In genomic region chr5:138933522-138934290, GRCh38 we compare ENCODE assay signal across 21 cellular contexts. TPM values are rescaled to one million over a fixed set of nuclear protein-coding genes. Genes with fewer than 3 reads are reported as not detected.
DNase-seq lines count a peak whose midpoint lies in the region; TF ChIP-seq lines count a peak whose summit lies in the region.
"Had no signal": no experiment of that assay in that cellular context is flagged by ENCODE, and none has a peak within 500 bp of the region (broad histone marks: within the 10 kb centered on the region; RNA-seq: fewer than 3 reads in every experiment).

No MANE protein-coding gene starts in this region.

- TF ChIP-seq CTCF in Calu3 (IDR thresholded peaks at IDR 0.05; ENCODE audit: unreplicated experiment): no peak
- no peak for TF ChIP-seq CTCF in chondrocyte (IDR thresholded peaks at IDR 0.05)
- TF ChIP-seq CTCF in osteocyte (IDR thresholded peaks at IDR 0.05): no peak
- TF ChIP-seq CTCF in breast epithelium (IDR thresholded peaks at IDR 0.05): no peak

- H3K27ac Mint-ChIP-seq in Calu3 (ENCODE audit: unreplicated experiment): no peak overlapping the region
- peak overlapping the region; percentile 51 for H3K27ac Mint-ChIP-seq in chondrocyte (ENCODE audit: unreplicated experiment)
- H3K27ac Mint-ChIP-seq in osteocyte (ENCODE audit: unreplicated experiment): peak overlapping the region; percentile 23

- intact Hi-C loops in Calu3 (cut with micrococcal nuclease; ENCODE audit: unreplicated experiment) (no loop called here), breast epithelium (cut with DNase I; ENCODE audit: low total_unique reads) (no loop called here)

- H3K4me1 Mint-ChIP-seq in Calu3 (ENCODE audit: low read depth, unreplicated experiment) (peaks cover 11% of the 10 kb centered on the region), chondrocyte (ENCODE audit: low read depth) (peaks cover 4% of the 10 kb centered on the region), osteocyte (ENCODE audit: unreplicated experiment) (peaks cover 2% of the 10 kb centered on the region)
- H3K4me1 Mint-ChIP-seq: CD4-positive, alpha-beta memory T cell had no signal

- peaks cover 18% of the 10 kb centered on the region for H3K36me3 ChIP-seq in breast epithelium

- DNase-seq in Calu3 (no peak), chondrocyte (ENCODE audit: low spot score) (peak; percentile 74), osteocyte (ENCODE audit: extremely low spot score, unreplicated experiment) (peak; percentile 64), NCI-H1436 (lab: John Stamatoyannopoulos, UW) (no peak), breast epithelium (ENCODE audit: low spot score in 2 of 2) (no peak)
- no peak for DNase-seq in stimulated activated CD4-positive, alpha-beta T cell treated with anti-CD3 and anti-CD28 coated beads, Interleukin-4, amount 100 ng/mL, for 1 hour
- DNase-seq: ACHN; Caco-2; CD4-positive, alpha-beta memory T cell; DND-41; GOT3; MV-4-11; NCI-H1105 treated with DMSO at 0.1 percent for 48 hours; NCI-H1694; NCI-H2081; NCI-H2171; NCI-H524 treated with DMSO at 0.1 percent for 48 hours; SHP77 treated with DMSO at 0.1 percent for 48 hours had no signal

- CTCF ChIA-PET in Calu3 (lab: Charles Lee): no interaction called here

- TSS peak; percentile 88 for BruUV-seq in Calu3 (replicated peaks; lab: Mats Ljungman, UMichigan)

- H3K4me1 ChIP-seq in breast epithelium: no peaks in the 10 kb centered on the region
- H3K4me1 ChIP-seq: BLaER1, Caco-2 had no signal

- no peaks in the 10 kb centered on the region for H3K9me3 ChIP-seq in breast epithelium
- H3K9me3 ChIP-seq: BLaER1, Caco-2 had no signal

- no peaks in the 10 kb centered on the region for H3K27me3 ChIP-seq in breast epithelium
- H3K27me3 ChIP-seq: BLaER1 had no signal

- H3K27me3 Mint-ChIP-seq in Calu3 (ENCODE audit: unreplicated experiment) (no peaks in the 10 kb centered on the region), chondrocyte (ENCODE audit: low read depth) (no peaks in the 10 kb centered on the region), osteocyte (ENCODE audit: unreplicated experiment) (no peaks in the 10 kb centered on the region)
- H3K27me3 Mint-ChIP-seq: CD4-positive, alpha-beta memory T cell had no signal

- H3K4me3 Mint-ChIP-seq in Calu3 (ENCODE audit: low read depth, unreplicated experiment) (no peak overlapping the region), chondrocyte (ENCODE audit: unreplicated experiment) (no peak overlapping the region), osteocyte (ENCODE audit: unreplicated experiment) (no peak overlapping the region)

- no peak overlapping the region for H3K4me3 ChIP-seq in breast epithelium
- H3K4me3 ChIP-seq: BLaER1, SK-N-MC had no signal

- no peak for TF ChIP-seq POLR2A in breast epithelium (IDR thresholded peaks at IDR 0.05)

- no peak overlapping the region for H3K27ac ChIP-seq in breast epithelium
- H3K27ac ChIP-seq: BLaER1, SK-N-MC had no signal

- H3K36me3 Mint-ChIP-seq in Calu3 (ENCODE audit: insufficient read depth, unreplicated experiment) (peaks cover 91% of the 10 kb centered on the region), chondrocyte (ENCODE audit: low read depth) (peaks cover 60% of the 10 kb centered on the region), osteocyte (ENCODE audit: unreplicated experiment) (peaks cover 62% of the 10 kb centered on the region)

- H3K9me3 Mint-ChIP-seq in Calu3 (ENCODE audit: low read depth, unreplicated experiment) (no peaks in the 10 kb centered on the region), chondrocyte (ENCODE audit: low read depth) (no peaks in the 10 kb centered on the region), osteocyte (ENCODE audit: unreplicated experiment) (no peaks in the 10 kb centered on the region)
- H3K9me3 Mint-ChIP-seq: CD4-positive, alpha-beta memory T cell had no signal

TF ChIP-seq in PFSK-1, 5 proteins besides CTCF, POLR2A, EP300 and RAD21:
- TF ChIP-seq SIN3A (IDR thresholded peaks at IDR 0.05; ENCODE audit: borderline replicate concordance, insufficient read depth, low read length) (no peak), REST (IDR thresholded peaks at IDR 0.05; ENCODE audit: insufficient read depth in 1 of 2, low read depth in 2 of 2, low read length in 2 of 2) (no peak), FOXP2 (optimal IDR thresholded peaks at IDR 0.05; ENCODE audit: borderline replicate concordance, extremely low read depth, extremely low read length, insufficient read depth) (no peak), POLR2AphosphoS5 (IDR thresholded peaks at IDR 0.05; ENCODE audit: low read depth, low read length) (peak; percentile 8; the same call in 1 of the 2 replicates), TAF1 (IDR thresholded peaks at IDR 0.05; ENCODE audit: borderline replicate concordance, insufficient read depth, low read length) (no peak)

RNA-seq across cellular contexts. Expression of gene LRRTM2, which starts 58.6 kb away (rescaled TPM):
- total RNA-seq in Calu3 (2022) (not detected in 2 replicates), chondrocyte (0.19 TPM in 1 of 3 replicates, not detected in the others), osteocyte (not detected in 2 replicates), breast epithelium (1 to 10 TPM in 2 of 3 donors, under 1 TPM in 1; under 0.01 to 1.4 (median 1.0) TPM)
- polyA plus RNA-seq in PFSK-1 (2012; ENCODE audit: insufficient read length, low read depth): 0.24 TPM
- total RNA-seq: Caco-2; CD4-positive, alpha-beta memory T cell had no signal
- polyA plus RNA-seq: CD4-positive, alpha-beta memory T cell had no signal

Comparison
In these comparisons a context has a peak if more than half of its experiments do, and no peak if none do; other contexts are left out.
1. DNase-seq: peak in chondrocyte (single experiment) and osteocyte (single experiment); none in Calu3 (single experiment), NCI-H1436 (single experiment), stimulated activated CD4-positive, alpha-beta T cell treated with anti-CD3 and anti-CD28 coated beads, Interleukin-4, amount 100 ng/mL, for 1 hour (single experiment) and breast epithelium (0 of 2).